16 cellular contexts compared by ENCODE assay signal in genomic region chr10:119755446-119755845, GRCh38.
"Had no signal": no experiment of that assay in that cellular context is flagged by ENCODE, and none has a peak within 500 bp of the region (broad histone marks: within the 10 kb centered on the region; RNA-seq: fewer than 3 reads in every experiment).

No MANE protein-coding gene starts in this region.

- H3K4me3 Mint-ChIP-seq: activated naive CD8-positive, alpha-beta T cell; activated T-cell treated with anti-CD3 and anti-CD28 coated beads, Interleukin-2, amount 50 U/mL, for 24 hours; dendritic cell treated with granulocyte-macrophage colony-stimulating factor and Interleukin-4, amounts not matched to agents 40 ng/mL and 50 ng/mL, for 4 days; naive thymus-derived CD4-positive, alpha-beta T cell; T-helper 2 cell treated with Interferon-gamma antibody and Interleukin-4, amounts not matched to agents 5 μg/mL and 100 μg/mL, for 36 hours had no signal

- ATAC-seq: left colon; naive thymus-derived CD4-positive, alpha-beta T cell; sciatic nerve had no signal

- H3K4me3 ChIP-seq: lung had no signal

- H3K27me3 Mint-ChIP-seq: activated naive CD8-positive, alpha-beta T cell; activated T-cell treated with anti-CD3 and anti-CD28 coated beads, Interleukin-2, amount 50 U/mL, for 24 hours; dendritic cell treated with granulocyte-macrophage colony-stimulating factor and Interleukin-4, amounts not matched to agents 40 ng/mL and 50 ng/mL, for 4 days; naive thymus-derived CD4-positive, alpha-beta T cell; progenitor cell of endocrine pancreas had no signal

- H3K27ac Mint-ChIP-seq: activated naive CD8-positive, alpha-beta T cell; activated T-cell treated with anti-CD3 and anti-CD28 coated beads, Interleukin-2, amount 50 U/mL, for 24 hours; dendritic cell treated with granulocyte-macrophage colony-stimulating factor and Interleukin-4, amounts not matched to agents 40 ng/mL and 50 ng/mL, for 4 days; naive thymus-derived CD4-positive, alpha-beta T cell; progenitor cell of endocrine pancreas; T-helper 2 cell treated with Interferon-gamma antibody and Interleukin-4, amounts not matched to agents 5 μg/mL and 100 μg/mL, for 36 hours had no signal

- H3K9me3 Mint-ChIP-seq: activated T-cell treated with anti-CD3 and anti-CD28 coated beads, Interleukin-2, amount 50 U/mL, for 24 hours; dendritic cell treated with granulocyte-macrophage colony-stimulating factor and Interleukin-4, amounts not matched to agents 40 ng/mL and 50 ng/mL, for 4 days; naive thymus-derived CD4-positive, alpha-beta T cell; T-helper 2 cell treated with Interferon-gamma antibody and Interleukin-4, amounts not matched to agents 5 μg/mL and 100 μg/mL, for 36 hours had no signal

- DNase-seq: activated CD4-positive, alpha-beta T cell treated with anti-CD3 and anti-CD28 coated beads, Interleukin-2, amount 50 U/mL, for 4 hours; activated CD4-positive, CD25-positive, alpha-beta regulatory T cell treated with anti-CD3 and anti-CD28 coated beads, Interleukin-2, amount 50 U/mL, for 72 hours; activated effector memory CD4-positive, alpha-beta T cell treated with Interleukin-2 at 50 U/mL for 16 hours; activated T-cell treated with anti-CD3 and anti-CD28 coated beads, Interleukin-2, amount 50 U/mL, for 24 hours; anterior cingulate cortex; central memory CD4-positive, alpha-beta T cell; left colon; naive thymus-derived CD4-positive, alpha-beta T cell; stimulated activated CD4-positive, alpha-beta T cell treated with anti-CD3 and anti-CD28 coated beads, Interleukin-12 subunit alpha, Interleukin-12 subunit beta, amount 100 ng/mL, for 4 hours; stimulated activated naive CD4-positive, alpha-beta T cell treated with Interleukin-2 at 50 U/mL for 16 hours had no signal
